ENCODE assay signal across 1 cellular context in the genomic region with DNA sequence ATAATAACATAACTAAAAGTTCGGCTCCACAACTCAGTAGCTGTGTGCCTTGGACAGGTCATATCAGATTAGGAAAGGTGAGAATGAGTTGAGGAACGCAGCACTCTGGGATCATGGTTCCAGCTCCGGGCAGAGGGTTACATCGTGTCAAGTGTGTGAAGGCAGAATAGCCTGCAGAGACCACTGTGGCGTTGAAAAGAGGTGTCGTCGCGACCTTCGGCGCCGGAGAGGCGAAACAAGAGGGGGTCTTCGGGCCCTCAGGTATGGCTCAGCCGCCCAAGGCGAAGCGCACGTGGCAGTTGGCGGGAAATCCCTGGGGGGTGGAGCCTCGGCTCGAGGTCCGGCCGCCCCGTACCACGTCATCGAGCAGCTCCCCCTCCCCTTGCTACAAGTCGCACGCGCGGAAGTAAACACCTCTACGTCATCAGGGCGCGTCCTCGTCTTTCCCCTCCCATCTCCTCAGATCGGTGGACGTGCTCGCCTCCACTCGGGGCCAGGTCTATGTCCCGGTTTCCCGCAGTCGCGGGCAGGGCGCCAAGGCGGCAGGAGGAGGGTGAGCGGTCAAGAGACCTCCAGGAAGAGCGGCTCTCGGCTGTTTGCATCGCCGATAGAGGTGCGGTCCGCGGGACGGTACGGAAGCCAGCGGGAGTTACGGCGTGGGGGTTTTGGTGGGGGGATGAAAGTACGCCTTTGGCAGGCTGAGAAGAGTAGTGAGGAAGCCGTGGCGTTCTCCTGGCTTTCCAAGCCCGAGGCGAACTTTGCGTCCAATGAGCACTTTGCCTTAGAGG.
A peak's percentile ranks its signal among the peaks of the same experiment; 100 is the strongest.
TF ChIP-seq lines count a peak whose summit lies in the region.

A gene with protein sequence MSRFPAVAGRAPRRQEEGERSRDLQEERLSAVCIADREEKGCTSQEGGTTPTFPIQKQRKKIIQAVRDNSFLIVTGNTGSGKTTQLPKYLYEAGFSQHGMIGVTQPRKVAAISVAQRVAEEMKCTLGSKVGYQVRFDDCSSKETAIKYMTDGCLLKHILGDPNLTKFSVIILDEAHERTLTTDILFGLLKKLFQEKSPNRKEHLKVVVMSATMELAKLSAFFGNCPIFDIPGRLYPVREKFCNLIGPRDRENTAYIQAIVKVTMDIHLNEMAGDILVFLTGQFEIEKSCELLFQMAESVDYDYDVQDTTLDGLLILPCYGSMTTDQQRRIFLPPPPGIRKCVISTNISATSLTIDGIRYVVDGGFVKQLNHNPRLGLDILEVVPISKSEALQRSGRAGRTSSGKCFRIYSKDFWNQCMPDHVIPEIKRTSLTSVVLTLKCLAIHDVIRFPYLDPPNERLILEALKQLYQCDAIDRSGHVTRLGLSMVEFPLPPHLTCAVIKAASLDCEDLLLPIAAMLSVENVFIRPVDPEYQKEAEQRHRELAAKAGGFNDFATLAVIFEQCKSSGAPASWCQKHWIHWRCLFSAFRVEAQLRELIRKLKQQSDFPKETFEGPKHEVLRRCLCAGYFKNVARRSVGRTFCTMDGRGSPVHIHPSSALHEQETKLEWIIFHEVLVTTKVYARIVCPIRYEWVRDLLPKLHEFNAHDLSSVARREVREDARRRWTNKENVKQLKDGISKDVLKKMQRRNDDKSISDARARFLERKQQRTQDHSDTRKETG (plus strand): TSS at position 440 of the 788 bp plus-strand sequence. CDS start 62 bp downstream, at position 502.

TF ChIP-seq in K562, 482 proteins besides CTCF, POLR2A, EP300 and RAD21 (continued from another document and continues in another):
- TF ChIP-seq, protein P1, sequence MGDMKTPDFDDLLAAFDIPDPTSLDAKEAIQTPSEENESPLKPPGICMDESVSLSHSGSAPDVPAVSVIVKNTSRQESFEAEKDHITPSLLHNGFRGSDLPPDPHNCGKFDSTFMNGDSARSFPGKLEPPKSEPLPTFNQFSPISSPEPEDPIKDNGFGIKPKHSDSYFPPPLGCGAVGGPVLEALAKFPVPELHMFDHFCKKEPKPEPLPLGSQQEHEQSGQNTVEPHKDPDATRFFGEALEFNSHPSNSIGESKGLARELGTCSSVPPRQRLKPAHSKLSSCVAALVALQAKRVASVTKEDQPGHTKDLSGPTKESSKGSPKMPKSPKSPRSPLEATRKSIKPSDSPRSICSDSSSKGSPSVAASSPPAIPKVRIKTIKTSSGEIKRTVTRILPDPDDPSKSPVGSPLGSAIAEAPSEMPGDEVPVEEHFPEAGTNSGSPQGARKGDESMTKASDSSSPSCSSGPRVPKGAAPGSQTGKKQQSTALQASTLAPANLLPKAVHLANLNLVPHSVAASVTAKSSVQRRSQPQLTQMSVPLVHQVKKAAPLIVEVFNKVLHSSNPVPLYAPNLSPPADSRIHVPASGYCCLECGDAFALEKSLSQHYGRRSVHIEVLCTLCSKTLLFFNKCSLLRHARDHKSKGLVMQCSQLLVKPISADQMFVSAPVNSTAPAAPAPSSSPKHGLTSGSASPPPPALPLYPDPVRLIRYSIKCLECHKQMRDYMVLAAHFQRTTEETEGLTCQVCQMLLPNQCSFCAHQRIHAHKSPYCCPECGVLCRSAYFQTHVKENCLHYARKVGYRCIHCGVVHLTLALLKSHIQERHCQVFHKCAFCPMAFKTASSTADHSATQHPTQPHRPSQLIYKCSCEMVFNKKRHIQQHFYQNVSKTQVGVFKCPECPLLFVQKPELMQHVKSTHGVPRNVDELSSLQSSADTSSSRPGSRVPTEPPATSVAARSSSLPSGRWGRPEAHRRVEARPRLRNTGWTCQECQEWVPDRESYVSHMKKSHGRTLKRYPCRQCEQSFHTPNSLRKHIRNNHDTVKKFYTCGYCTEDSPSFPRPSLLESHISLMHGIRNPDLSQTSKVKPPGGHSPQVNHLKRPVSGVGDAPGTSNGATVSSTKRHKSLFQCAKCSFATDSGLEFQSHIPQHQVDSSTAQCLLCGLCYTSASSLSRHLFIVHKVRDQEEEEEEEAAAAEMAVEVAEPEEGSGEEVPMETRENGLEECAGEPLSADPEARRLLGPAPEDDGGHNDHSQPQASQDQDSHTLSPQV (IDR thresholded peaks at IDR 0.05) = peak; percentile 100
- peak; percentile 14; the same call in 1 of the 2 replicates for TF ChIP-seq RFX7 (CRISPR knock-in tag; IDR thresholded peaks at IDR 0.05)
- no peak for TF ChIP-seq TSC22D4 (tag; IDR thresholded peaks at IDR 0.05)
- TF ChIP-seq, protein P2, sequence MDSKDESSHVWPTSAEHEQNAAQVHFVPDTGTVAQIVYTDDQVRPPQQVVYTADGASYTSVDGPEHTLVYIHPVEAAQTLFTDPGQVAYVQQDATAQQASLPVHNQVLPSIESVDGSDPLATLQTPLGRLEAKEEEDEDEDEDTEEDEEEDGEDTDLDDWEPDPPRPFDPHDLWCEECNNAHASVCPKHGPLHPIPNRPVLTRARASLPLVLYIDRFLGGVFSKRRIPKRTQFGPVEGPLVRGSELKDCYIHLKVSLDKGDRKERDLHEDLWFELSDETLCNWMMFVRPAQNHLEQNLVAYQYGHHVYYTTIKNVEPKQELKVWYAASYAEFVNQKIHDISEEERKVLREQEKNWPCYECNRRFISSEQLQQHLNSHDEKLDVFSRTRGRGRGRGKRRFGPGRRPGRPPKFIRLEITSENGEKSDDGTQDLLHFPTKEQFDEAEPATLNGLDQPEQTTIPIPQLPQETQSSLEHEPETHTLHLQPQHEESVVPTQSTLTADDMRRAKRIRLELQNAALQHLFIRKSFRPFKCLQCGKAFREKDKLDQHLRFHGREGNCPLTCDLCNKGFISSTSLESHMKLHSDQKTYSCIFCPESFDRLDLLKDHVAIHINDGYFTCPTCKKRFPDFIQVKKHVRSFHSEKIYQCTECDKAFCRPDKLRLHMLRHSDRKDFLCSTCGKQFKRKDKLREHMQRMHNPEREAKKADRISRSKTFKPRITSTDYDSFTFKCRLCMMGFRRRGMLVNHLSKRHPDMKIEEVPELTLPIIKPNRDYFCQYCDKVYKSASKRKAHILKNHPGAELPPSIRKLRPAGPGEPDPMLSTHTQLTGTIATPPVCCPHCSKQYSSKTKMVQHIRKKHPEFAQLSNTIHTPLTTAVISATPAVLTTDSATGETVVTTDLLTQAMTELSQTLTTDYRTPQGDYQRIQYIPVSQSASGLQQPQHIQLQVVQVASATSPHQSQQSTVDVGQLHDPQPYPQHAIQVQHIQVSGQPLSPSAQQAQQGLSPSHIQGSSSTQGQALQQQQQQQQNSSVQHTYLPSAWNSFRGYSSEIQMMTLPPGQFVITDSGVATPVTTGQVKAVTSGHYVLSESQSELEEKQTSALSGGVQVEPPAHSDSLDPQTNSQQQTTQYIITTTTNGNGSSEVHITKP (IDR thresholded peaks at IDR 0.05; ENCODE audit: partially characterized antibody) = peak; percentile 57
- TF ChIP-seq, protein P3, sequence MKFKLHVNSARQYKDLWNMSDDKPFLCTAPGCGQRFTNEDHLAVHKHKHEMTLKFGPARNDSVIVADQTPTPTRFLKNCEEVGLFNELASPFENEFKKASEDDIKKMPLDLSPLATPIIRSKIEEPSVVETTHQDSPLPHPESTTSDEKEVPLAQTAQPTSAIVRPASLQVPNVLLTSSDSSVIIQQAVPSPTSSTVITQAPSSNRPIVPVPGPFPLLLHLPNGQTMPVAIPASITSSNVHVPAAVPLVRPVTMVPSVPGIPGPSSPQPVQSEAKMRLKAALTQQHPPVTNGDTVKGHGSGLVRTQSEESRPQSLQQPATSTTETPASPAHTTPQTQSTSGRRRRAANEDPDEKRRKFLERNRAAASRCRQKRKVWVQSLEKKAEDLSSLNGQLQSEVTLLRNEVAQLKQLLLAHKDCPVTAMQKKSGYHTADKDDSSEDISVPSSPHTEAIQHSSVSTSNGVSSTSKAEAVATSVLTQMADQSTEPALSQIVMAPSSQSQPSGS (CRISPR knock-in tag; IDR thresholded peaks at IDR 0.05) = peak; percentile 87
- no peak for TF ChIP-seq TBP (optimal IDR thresholded peaks at IDR 0.05; ENCODE audit: low read depth, low read length)
- peak; percentile 46; the same call in 1 of the 2 replicates for TF ChIP-seq ZNF133 (CRISPR knock-in tag; IDR thresholded peaks at IDR 0.05)
- peak in 1 of 2 experiments; percentile 67; a peak in 1 of 4 replicates for TF ChIP-seq KDM1A (IDR thresholded peaks at IDR 0.05)
- peak; percentile 83 for TF ChIP-seq POLR2G (IDR thresholded peaks at IDR 0.05; ENCODE audit: low read depth, low read length)
- no peak for TF ChIP-seq HNRNPUL1 (IDR thresholded peaks at IDR 0.05; ENCODE audit: low read length)
- TF ChIP-seq, protein P4, sequence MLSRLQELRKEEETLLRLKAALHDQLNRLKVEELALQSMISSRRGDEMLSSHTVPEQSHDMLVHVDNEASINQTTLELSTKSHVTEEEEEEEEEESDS (CRISPR knock-in tag; IDR thresholded peaks at IDR 0.05) = peak; percentile 49; the same call in 1 of the 2 replicates
- peak; percentile 86; the same call in 1 of the 2 replicates for TF ChIP-seq CHCHD3 (CRISPR knock-in tag; IDR thresholded peaks at IDR 0.05)
- peak; percentile 65; the same call in 1 of the 2 replicates for TF ChIP-seq MIER1 (IDR thresholded peaks at IDR 0.05; ENCODE audit: low read depth)
- peak; percentile 85 for TF ChIP-seq HCFC1 (IDR thresholded peaks at IDR 0.05; ENCODE audit: low read depth, low read length)
- peak; percentile 96 for TF ChIP-seq ZNF583 (CRISPR knock-in tag; IDR thresholded peaks at IDR 0.05)
- TF ChIP-seq FUS (optimal IDR thresholded peaks at IDR 0.05; ENCODE audit: low read depth, low read length) = no peak
- TF ChIP-seq ELF4 (CRISPR knock-in tag; IDR thresholded peaks at IDR 0.05) = no peak; the same call in 1 of the 2 replicates
- TF ChIP-seq, protein P5, sequence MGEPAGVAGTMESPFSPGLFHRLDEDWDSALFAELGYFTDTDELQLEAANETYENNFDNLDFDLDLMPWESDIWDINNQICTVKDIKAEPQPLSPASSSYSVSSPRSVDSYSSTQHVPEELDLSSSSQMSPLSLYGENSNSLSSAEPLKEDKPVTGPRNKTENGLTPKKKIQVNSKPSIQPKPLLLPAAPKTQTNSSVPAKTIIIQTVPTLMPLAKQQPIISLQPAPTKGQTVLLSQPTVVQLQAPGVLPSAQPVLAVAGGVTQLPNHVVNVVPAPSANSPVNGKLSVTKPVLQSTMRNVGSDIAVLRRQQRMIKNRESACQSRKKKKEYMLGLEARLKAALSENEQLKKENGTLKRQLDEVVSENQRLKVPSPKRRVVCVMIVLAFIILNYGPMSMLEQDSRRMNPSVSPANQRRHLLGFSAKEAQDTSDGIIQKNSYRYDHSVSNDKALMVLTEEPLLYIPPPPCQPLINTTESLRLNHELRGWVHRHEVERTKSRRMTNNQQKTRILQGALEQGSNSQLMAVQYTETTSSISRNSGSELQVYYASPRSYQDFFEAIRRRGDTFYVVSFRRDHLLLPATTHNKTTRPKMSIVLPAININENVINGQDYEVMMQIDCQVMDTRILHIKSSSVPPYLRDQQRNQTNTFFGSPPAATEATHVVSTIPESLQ (CRISPR knock-in tag; IDR thresholded peaks at IDR 0.05) = peak; percentile 99
- TF ChIP-seq, protein P6, sequence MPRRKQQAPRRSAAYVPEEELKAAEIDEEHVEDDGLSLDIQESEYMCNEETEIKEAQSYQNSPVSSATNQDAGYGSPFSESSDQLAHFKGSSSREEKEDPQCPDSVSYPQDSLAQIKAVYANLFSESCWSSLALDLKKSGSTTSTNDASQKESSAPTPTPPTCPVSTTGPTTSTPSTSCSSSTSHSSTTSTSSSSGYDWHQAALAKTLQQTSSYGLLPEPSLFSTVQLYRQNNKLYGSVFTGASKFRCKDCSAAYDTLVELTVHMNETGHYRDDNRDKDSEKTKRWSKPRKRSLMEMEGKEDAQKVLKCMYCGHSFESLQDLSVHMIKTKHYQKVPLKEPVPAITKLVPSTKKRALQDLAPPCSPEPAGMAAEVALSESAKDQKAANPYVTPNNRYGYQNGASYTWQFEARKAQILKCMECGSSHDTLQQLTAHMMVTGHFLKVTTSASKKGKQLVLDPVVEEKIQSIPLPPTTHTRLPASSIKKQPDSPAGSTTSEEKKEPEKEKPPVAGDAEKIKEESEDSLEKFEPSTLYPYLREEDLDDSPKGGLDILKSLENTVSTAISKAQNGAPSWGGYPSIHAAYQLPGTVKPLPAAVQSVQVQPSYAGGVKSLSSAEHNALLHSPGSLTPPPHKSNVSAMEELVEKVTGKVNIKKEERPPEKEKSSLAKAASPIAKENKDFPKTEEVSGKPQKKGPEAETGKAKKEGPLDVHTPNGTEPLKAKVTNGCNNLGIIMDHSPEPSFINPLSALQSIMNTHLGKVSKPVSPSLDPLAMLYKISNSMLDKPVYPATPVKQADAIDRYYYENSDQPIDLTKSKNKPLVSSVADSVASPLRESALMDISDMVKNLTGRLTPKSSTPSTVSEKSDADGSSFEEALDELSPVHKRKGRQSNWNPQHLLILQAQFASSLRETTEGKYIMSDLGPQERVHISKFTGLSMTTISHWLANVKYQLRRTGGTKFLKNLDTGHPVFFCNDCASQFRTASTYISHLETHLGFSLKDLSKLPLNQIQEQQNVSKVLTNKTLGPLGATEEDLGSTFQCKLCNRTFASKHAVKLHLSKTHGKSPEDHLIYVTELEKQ (CRISPR knock-in tag; IDR thresholded peaks at IDR 0.05) = peak; percentile 86
- TF ChIP-seq ZNF707 (CRISPR knock-in tag; conservative IDR thresholded peaks at IDR 0.05) = peak; percentile 35; the same call in 1 of the 2 replicates
- TF ChIP-seq, protein P7, sequence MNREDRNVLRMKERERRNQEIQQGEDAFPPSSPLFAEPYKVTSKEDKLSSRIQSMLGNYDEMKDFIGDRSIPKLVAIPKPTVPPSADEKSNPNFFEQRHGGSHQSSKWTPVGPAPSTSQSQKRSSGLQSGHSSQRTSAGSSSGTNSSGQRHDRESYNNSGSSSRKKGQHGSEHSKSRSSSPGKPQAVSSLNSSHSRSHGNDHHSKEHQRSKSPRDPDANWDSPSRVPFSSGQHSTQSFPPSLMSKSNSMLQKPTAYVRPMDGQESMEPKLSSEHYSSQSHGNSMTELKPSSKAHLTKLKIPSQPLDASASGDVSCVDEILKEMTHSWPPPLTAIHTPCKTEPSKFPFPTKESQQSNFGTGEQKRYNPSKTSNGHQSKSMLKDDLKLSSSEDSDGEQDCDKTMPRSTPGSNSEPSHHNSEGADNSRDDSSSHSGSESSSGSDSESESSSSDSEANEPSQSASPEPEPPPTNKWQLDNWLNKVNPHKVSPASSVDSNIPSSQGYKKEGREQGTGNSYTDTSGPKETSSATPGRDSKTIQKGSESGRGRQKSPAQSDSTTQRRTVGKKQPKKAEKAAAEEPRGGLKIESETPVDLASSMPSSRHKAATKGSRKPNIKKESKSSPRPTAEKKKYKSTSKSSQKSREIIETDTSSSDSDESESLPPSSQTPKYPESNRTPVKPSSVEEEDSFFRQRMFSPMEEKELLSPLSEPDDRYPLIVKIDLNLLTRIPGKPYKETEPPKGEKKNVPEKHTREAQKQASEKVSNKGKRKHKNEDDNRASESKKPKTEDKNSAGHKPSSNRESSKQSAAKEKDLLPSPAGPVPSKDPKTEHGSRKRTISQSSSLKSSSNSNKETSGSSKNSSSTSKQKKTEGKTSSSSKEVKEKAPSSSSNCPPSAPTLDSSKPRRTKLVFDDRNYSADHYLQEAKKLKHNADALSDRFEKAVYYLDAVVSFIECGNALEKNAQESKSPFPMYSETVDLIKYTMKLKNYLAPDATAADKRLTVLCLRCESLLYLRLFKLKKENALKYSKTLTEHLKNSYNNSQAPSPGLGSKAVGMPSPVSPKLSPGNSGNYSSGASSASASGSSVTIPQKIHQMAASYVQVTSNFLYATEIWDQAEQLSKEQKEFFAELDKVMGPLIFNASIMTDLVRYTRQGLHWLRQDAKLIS (CRISPR knock-in tag; IDR thresholded peaks at IDR 0.05) = peak; percentile 98
- TF ChIP-seq NFE2L1 (tag; IDR thresholded peaks at IDR 0.05; ENCODE audit: borderline replicate concordance, low read depth) = peak; percentile 5; the same call in 1 of the 2 replicates
- no peak for TF ChIP-seq ZNF3 (CRISPR knock-in tag; IDR thresholded peaks at IDR 0.05)
- peak; percentile 81 for TF ChIP-seq FOXJ2 (tag; IDR thresholded peaks at IDR 0.05)
- peak; percentile 100 for TF ChIP-seq FOXK1 (CRISPR knock-in tag; IDR thresholded peaks at IDR 0.05; ENCODE audit: borderline replicate concordance)
- peak; percentile 55; the same call in 1 of the 2 replicates for TF ChIP-seq ZNF79 (CRISPR knock-in tag; IDR thresholded peaks at IDR 0.05; ENCODE audit: low read depth)
- peak; percentile 81 to 96 for TF ChIP-seq SIN3A (IDR thresholded peaks at IDR 0.05; ENCODE audit: borderline replicate concordance in 2 of 2, control insufficient read depth in 1 of 2, low read depth in 2 of 2, low read length in 2 of 2)
